1 cellular context compared by ENCODE assay signal in genomic region chr17:28704219-28704858, GRCh38.
TF ChIP-seq lines count a peak whose summit lies in the region.

No MANE protein-coding gene starts in this region.

TF ChIP-seq in HepG2, 621 proteins besides CTCF, POLR2A, EP300 and RAD21:
- no peak for TF ChIP-seq MXD4 (CRISPR knock-in tag; IDR thresholded peaks at IDR 0.05)
- TF ChIP-seq NFKB2 (CRISPR knock-in tag; IDR thresholded peaks at IDR 0.05; ENCODE audit: borderline replicate concordance): no peak
- TF ChIP-seq AGO2 (optimal IDR thresholded peaks at IDR 0.05; ENCODE audit: low read depth, low read length): peak; percentile 70
